8 cellular contexts compared by ENCODE assay signal in genomic region chr2:33441235-33441810, GRCh38. TPM values are rescaled to one million over a fixed set of nuclear protein-coding genes. Genes with fewer than 3 reads are reported as not detected.
DNase-seq lines count a peak whose midpoint lies in the region; ATAC-seq and TF ChIP-seq lines count a peak whose summit lies in the region.

No MANE protein-coding gene starts in this region.

- intact Hi-C loops in left ventricle myocardium superior (cut with micrococcal nuclease): no loop called here

- H3K4me3 ChIP-seq in skeletal muscle cell (ENCODE audit: low read depth, low read length): no peak overlapping the region

- no peak overlapping the region for H3K27ac Mint-ChIP-seq in activated naive CD4-positive, alpha-beta T cell treated with anti-CD3 and anti-CD28 coated beads, Interleukin-2, amount 10 ng/mL, durations not matched to agents 7 days and 5 days

- H3K4me3 Mint-ChIP-seq in activated naive CD4-positive, alpha-beta T cell treated with anti-CD3 and anti-CD28 coated beads, Interleukin-2, amount 10 ng/mL, durations not matched to agents 7 days and 5 days: no peak overlapping the region

- CTCF ChIA-PET in activated naive CD4-positive, alpha-beta T cell treated with anti-CD3 and anti-CD28 coated beads, Interleukin-2, amount 10 ng/mL, durations not matched to agents 7 days and 5 days (lab: Charles Lee): interaction anchor here (0.8 to 2.9 kb wide), 5 partner anchors 8 to 667 kb away, joined by 3 to 16 read pairs (median 3); no protein-coding TSS in a partner anchor

- peak; percentile 83 for ATAC-seq in HG02678 (IDR thresholded peaks at IDR 0.05; ENCODE audit: unreplicated experiment)
- ATAC-seq in left ventricle myocardium superior: peak; percentile 78
- ATAC-seq in GM21825 (IDR thresholded peaks at IDR 0.05; ENCODE audit: unreplicated experiment): no peak

- H3K9me3 Mint-ChIP-seq in activated naive CD4-positive, alpha-beta T cell treated with anti-CD3 and anti-CD28 coated beads, Interleukin-2, amount 10 ng/mL, durations not matched to agents 7 days and 5 days: no peaks in the 10 kb centered on the region

- TF ChIP-seq CTCF in GM12872 (IDR thresholded peaks at IDR 0.05; ENCODE audit: insufficient read depth, low read depth, low read length): peak; percentile 70

- no peaks in the 10 kb centered on the region for H3K4me1 Mint-ChIP-seq in activated naive CD4-positive, alpha-beta T cell treated with anti-CD3 and anti-CD28 coated beads, Interleukin-2, amount 10 ng/mL, durations not matched to agents 7 days and 5 days

- peaks cover 11% of the 10 kb centered on the region for H3K27me3 Mint-ChIP-seq in activated naive CD4-positive, alpha-beta T cell treated with anti-CD3 and anti-CD28 coated beads, Interleukin-2, amount 10 ng/mL, durations not matched to agents 7 days and 5 days

- DNase-seq in AG08396 (ENCODE audit: low spot score): peak; percentile 67
- peak; percentile 63 for DNase-seq in NCI-H2227 (lab: John Stamatoyannopoulos, UW; ENCODE audit: unreplicated experiment)
- peak; percentile 32 for DNase-seq in activated naive CD4-positive, alpha-beta T cell treated with anti-CD3 and anti-CD28 coated beads, Interleukin-2, amount 10 ng/mL, durations not matched to agents 7 days and 5 days
- DNase-seq in left ventricle myocardium superior: peak; percentile 49
- peak; percentile 23 for DNase-seq in skeletal muscle cell (ENCODE audit: low read depth)

- no peaks in the 10 kb centered on the region for H3K36me3 Mint-ChIP-seq in activated naive CD4-positive, alpha-beta T cell treated with anti-CD3 and anti-CD28 coated beads, Interleukin-2, amount 10 ng/mL, durations not matched to agents 7 days and 5 days

RNA-seq across cellular contexts. Expression of gene RASGRP3, which starts 35.1 kb away (rescaled TPM):
- total RNA-seq in left ventricle myocardium superior: 53.8 TPM
